Comparison of ENCODE assay signal across 8 cellular contexts in the genomic region with DNA sequence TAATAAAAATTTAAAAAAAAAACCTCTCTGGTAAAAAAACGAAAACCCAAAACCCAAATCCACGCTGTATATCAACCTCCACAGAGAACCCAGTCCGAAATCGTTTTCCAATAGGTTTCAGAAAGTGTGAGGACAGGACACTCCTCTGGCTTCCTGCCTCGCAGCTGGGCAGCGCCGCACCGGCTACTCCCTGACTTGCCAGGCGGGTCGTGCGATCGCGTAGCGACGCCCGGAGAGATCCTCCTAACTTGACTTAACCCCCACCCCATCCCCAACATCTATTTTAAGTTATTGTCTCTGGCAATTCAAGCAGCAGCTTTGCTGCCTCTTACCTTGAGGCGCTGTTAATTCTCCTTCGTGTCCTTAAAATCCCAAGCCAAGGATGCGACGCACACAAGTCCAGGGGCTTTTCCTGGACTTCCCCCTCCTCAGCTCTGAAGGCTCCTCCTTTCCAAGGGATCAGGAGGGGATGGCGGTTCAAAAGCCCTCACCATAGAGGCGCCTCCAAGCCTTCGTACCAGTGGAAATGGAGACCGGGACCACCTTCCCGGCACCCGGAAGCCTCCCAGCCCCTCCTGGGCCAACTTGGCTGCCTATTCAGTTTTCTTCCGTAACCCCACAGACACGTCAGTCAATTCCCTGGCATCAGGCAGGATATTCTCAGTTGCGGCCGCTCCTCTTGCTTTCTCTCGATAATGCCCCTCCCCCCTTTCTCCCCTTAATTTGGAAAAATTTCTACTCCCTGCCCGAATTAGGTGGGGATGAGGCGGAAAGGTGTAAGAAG. TPM values are rescaled to one million over a fixed set of nuclear protein-coding genes. Genes with fewer than 3 reads are reported as not detected.
DNase-seq lines count a peak whose midpoint lies in the region; ATAC-seq, FAIRE-seq and TF ChIP-seq lines count a peak whose summit lies in the region.

No MANE protein-coding gene starts in this region.

- WGBS in suprapubic skin, result under 1% methylated on average over 33 of the region's 33 CpGs
- 0 to 1% methylated on average over 7 to 25 of the region's 33 CpGs for WGBS in gastroesophageal sphincter (ENCODE audit: low coverage in 1 of 2), 2 donors

- CTCF ChIA-PET in CD4-positive, alpha-beta T cell (lab: Charles Lee), result no interaction called here

- H3K27me3 Mint-ChIP-seq in CD4-positive, alpha-beta T cell, result peaks cover 71% of the 10 kb centered on the region

- H3K4me1 Mint-ChIP-seq in CD4-positive, alpha-beta T cell (ENCODE audit: low read depth), result peaks cover 8% of the 10 kb centered on the region

- no peak for FAIRE-seq in kidney (lab: Jason Lieb, UNC)

- H3K4me3 ChIP-seq in WERI-Rb-1 (ENCODE audit: low read depth, low read length) (peak overlapping the region; percentile 72), kidney (ENCODE audit: low read length in 2 of 2) (peak overlapping the region; percentile 72 to 73), suprapubic skin (peak overlapping the region; percentile 49), gastroesophageal sphincter (peak overlapping the region in 1 of 2 donors; percentile 45)

- ATAC-seq in CD4-positive, alpha-beta T cell (ENCODE audit: poor library complexity), result no peak
- ATAC-seq in HG02852 (IDR thresholded peaks at IDR 0.05; ENCODE audit: unreplicated experiment) (peak; percentile 16), gastroesophageal sphincter (no peak)

- no peak for TF ChIP-seq EP300 in suprapubic skin (IDR thresholded peaks at IDR 0.05)
- TF ChIP-seq EP300 in gastroesophageal sphincter (IDR thresholded peaks at IDR 0.05), result no peak

- H3K36me3 Mint-ChIP-seq in CD4-positive, alpha-beta T cell (ENCODE audit: low read depth), result no peaks in the 10 kb centered on the region

- peaks cover 0 to 3% of the 10 kb centered on the region in 2 donors for H3K4me1 ChIP-seq in kidney (ENCODE audit: control insufficient read depth in 1 of 2, insufficient read depth in 1 of 2, low read depth in 1 of 2, low read length in 2 of 2)
- peaks cover 30% of the 10 kb centered on the region for H3K4me1 ChIP-seq in suprapubic skin
- peaks cover 0 to 38% (median 17%) of the 10 kb centered on the region in 3 donors for H3K4me1 ChIP-seq in gastroesophageal sphincter

- TF ChIP-seq POLR2A in suprapubic skin (IDR thresholded peaks at IDR 0.05) (no peak), gastroesophageal sphincter (IDR thresholded peaks at IDR 0.05) (no peak)

- H3K9ac ChIP-seq in kidney (ENCODE audit: low read length in 2 of 2), result peak overlapping the region in 1 of 2 donors; percentile 12

- H3K27ac ChIP-seq in CD4-positive, alpha-beta T cell (ENCODE audit: low read depth, low read length), result no peak overlapping the region
- H3K27ac ChIP-seq in WERI-Rb-1 (no peak overlapping the region), kidney (ENCODE audit: low read depth in 2 of 2, low read length in 2 of 2) (no peak overlapping the region), suprapubic skin (no peak overlapping the region), gastroesophageal sphincter (no peak overlapping the region)

- H3K27ac Mint-ChIP-seq in CD4-positive, alpha-beta T cell, result no peak overlapping the region

- H3K9me3 Mint-ChIP-seq in CD4-positive, alpha-beta T cell, result peaks cover 1% of the 10 kb centered on the region

- peaks cover 50% of the 10 kb centered on the region for H3K27me3 ChIP-seq in CD4-positive, alpha-beta T cell (ENCODE audit: control insufficient read depth, insufficient read depth, low read length)
- H3K27me3 ChIP-seq in WERI-Rb-1 (ENCODE audit: insufficient read depth, low read depth, severe bottlenecking) (peaks cover 9% of the 10 kb centered on the region), suprapubic skin (peaks cover 65% of the 10 kb centered on the region), gastroesophageal sphincter (peaks cover 75% of the 10 kb centered on the region)

- H3K9me3 ChIP-seq in CD4-positive, alpha-beta T cell (ENCODE audit: control insufficient read depth, low read length), result no peaks in the 10 kb centered on the region
- H3K9me3 ChIP-seq in WERI-Rb-1 (ENCODE audit: severe bottlenecking), result no peaks in the 10 kb centered on the region
- H3K9me3 ChIP-seq in kidney (ENCODE audit: control insufficient read depth in 1 of 2, low read length in 2 of 2), result no peaks in the 10 kb centered on the region
- no peaks in the 10 kb centered on the region for H3K9me3 ChIP-seq in suprapubic skin
- H3K9me3 ChIP-seq in gastroesophageal sphincter, result no peaks in the 10 kb centered on the region

- intact Hi-C loops in CD4-positive, alpha-beta T cell (cut with DNase I, micrococcal nuclease), result no loop called here
- intact Hi-C loops in kidney (cut with DNase I), result no loop called here

- peak overlapping the region; percentile 30 for H3K4me3 Mint-ChIP-seq in CD4-positive, alpha-beta T cell

- POLR2A ChIA-PET in CD4-positive, alpha-beta T cell (lab: Charles Lee), result no interaction called here

- H3K36me3 ChIP-seq in WERI-Rb-1, result no peaks in the 10 kb centered on the region
- no peaks in the 10 kb centered on the region for H3K36me3 ChIP-seq in kidney (ENCODE audit: control insufficient read depth in 1 of 2, insufficient read depth in 2 of 2, low read length in 2 of 2)
- H3K36me3 ChIP-seq in suprapubic skin, result no peaks in the 10 kb centered on the region
- H3K36me3 ChIP-seq in gastroesophageal sphincter, result no peaks in the 10 kb centered on the region

- no peak for TF ChIP-seq CTCF in CD4-positive, alpha-beta T cell (IDR thresholded peaks at IDR 0.05)
- no peak for TF ChIP-seq CTCF in WERI-Rb-1 (IDR thresholded peaks at IDR 0.05; ENCODE audit: low read depth, low read length)
- no peak for TF ChIP-seq CTCF in kidney (IDR thresholded peaks at IDR 0.05; ENCODE audit: borderline replicate concordance, extremely low read depth, insufficient read depth)
- no peak for TF ChIP-seq CTCF in suprapubic skin (IDR thresholded peaks at IDR 0.05)
- TF ChIP-seq CTCF in gastroesophageal sphincter (IDR thresholded peaks at IDR 0.05), result no peak

- no peak for DNase-seq in CD4-positive, alpha-beta T cell
- DNase-seq in WERI-Rb-1, result peak; percentile 40
- peak; percentile 63 for DNase-seq in kidney
- DNase-seq in suprapubic skin (ENCODE audit: low spot score in 2 of 2), result no peak
- DNase-seq in RKO (ENCODE audit: low spot score), result no peak
- no peak for DNase-seq in SIG-M5 (lab: John Stamatoyannopoulos, UW)

RNA-seq across cellular contexts. Expression of a gene that starts 0.6 kb away (rescaled TPM):
- total RNA-seq in CD4-positive, alpha-beta T cell, result not detected
- 0.38 TPM for total RNA-seq in kidney
- polyA plus RNA-seq in kidney (ENCODE audit: insufficient read depth, low read depth, low replicate concordance), result 0.92 TPM
- total RNA-seq in suprapubic skin, result under 1 TPM in 2 of 4 donors, not detected in 2; 0.15 to 0.68 TPM
- under 1 TPM in 1 of 4 donors, not detected in 3; 0.31 TPM for total RNA-seq in gastroesophageal sphincter

Comparison
In these comparisons a context has a peak if more than half of its experiments do, and no peak if none do; other contexts are left out.
1. DNase-seq: peak in WERI-Rb-1 (single experiment) and kidney (single experiment); none in CD4-positive, alpha-beta T cell (0 of 10), suprapubic skin (0 of 2), RKO (single experiment) and SIG-M5 (single experiment).